ENCODE assay signal across 1 cellular context in the genomic region with DNA sequence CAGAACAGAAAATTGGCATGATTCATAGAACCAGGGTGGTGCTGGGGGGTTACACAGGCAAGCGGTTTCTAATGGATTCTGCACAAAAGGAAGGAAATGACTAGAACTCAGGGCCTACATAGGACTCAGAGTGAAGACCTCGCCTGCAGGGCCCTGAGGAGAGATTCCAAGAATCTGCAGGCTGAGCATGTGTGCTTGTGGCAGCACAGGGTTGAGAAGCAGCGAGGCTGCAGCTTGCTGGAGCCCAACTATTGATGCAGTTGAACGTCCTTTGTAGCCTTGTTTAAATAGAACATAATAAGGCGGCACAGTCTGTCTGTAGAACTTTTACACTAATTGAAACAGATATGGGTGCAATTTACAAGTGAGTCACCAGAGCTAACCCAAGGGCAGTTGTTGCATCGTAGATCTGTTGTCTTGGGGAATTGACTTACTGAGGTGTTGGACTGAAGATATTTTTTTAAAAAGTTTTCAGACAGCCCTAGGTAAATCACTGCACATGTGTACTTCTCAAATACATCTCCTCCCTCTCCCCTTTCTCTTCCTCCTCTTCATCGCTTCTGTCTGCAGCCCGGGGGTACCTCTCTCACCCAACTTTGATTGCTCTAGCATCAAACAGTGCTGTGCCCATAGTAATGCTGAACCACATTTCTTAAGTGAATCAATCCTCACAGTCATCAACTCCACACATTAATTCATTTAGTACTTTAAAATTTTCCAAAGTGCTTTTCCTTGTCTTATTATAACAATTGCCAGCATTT.
A peak's percentile ranks its signal among the peaks of the same experiment; 100 is the strongest.
TF ChIP-seq lines count a peak whose summit lies in the region.

No MANE protein-coding gene starts in this region.

TF ChIP-seq in HEK293, 187 proteins besides CTCF, POLR2A, EP300 and RAD21:
- TF ChIP-seq, protein P1, sequence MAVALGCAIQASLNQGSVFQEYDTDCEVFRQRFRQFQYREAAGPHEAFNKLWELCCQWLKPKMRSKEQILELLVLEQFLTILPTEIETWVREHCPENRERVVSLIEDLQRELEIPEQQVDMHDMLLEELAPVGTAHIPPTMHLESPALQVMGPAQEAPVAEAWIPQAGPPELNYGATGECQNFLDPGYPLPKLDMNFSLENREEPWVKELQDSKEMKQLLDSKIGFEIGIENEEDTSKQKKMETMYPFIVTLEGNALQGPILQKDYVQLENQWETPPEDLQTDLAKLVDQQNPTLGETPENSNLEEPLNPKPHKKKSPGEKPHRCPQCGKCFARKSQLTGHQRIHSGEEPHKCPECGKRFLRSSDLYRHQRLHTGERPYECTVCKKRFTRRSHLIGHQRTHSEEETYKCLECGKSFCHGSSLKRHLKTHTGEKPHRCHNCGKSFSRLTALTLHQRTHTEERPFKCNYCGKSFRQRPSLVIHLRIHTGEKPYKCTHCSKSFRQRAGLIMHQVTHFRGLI (tag by site-specific recombination; IDR thresholded peaks at IDR 0.05) = peak; percentile 89; the same call in 1 of the 2 replicates
- TF ChIP-seq, protein P2, sequence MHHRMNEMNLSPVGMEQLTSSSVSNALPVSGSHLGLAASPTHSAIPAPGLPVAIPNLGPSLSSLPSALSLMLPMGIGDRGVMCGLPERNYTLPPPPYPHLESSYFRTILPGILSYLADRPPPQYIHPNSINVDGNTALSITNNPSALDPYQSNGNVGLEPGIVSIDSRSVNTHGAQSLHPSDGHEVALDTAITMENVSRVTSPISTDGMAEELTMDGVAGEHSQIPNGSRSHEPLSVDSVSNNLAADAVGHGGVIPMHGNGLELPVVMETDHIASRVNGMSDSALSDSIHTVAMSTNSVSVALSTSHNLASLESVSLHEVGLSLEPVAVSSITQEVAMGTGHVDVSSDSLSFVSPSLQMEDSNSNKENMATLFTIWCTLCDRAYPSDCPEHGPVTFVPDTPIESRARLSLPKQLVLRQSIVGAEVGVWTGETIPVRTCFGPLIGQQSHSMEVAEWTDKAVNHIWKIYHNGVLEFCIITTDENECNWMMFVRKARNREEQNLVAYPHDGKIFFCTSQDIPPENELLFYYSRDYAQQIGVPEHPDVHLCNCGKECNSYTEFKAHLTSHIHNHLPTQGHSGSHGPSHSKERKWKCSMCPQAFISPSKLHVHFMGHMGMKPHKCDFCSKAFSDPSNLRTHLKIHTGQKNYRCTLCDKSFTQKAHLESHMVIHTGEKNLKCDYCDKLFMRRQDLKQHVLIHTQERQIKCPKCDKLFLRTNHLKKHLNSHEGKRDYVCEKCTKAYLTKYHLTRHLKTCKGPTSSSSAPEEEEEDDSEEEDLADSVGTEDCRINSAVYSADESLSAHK (tag by site-specific recombination; IDR thresholded peaks at IDR 0.05) = 0 out of 2 replicates have a peak, but pooled peaks have one; percentile 37
- no peak for TF ChIP-seq IKZF3 (tag by site-specific recombination; IDR thresholded peaks at IDR 0.05)
- TF ChIP-seq, protein P3, sequence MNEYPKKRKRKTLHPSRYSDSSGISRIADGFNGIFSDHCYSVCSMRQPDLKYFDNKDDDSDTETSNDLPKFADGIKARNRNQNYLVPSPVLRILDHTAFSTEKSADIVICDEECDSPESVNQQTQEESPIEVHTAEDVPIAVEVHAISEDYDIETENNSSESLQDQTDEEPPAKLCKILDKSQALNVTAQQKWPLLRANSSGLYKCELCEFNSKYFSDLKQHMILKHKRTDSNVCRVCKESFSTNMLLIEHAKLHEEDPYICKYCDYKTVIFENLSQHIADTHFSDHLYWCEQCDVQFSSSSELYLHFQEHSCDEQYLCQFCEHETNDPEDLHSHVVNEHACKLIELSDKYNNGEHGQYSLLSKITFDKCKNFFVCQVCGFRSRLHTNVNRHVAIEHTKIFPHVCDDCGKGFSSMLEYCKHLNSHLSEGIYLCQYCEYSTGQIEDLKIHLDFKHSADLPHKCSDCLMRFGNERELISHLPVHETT (tag by site-specific recombination; IDR thresholded peaks at IDR 0.05) = peak; percentile 13; the same call in 1 of the 2 replicates
- TF ChIP-seq, protein P4, sequence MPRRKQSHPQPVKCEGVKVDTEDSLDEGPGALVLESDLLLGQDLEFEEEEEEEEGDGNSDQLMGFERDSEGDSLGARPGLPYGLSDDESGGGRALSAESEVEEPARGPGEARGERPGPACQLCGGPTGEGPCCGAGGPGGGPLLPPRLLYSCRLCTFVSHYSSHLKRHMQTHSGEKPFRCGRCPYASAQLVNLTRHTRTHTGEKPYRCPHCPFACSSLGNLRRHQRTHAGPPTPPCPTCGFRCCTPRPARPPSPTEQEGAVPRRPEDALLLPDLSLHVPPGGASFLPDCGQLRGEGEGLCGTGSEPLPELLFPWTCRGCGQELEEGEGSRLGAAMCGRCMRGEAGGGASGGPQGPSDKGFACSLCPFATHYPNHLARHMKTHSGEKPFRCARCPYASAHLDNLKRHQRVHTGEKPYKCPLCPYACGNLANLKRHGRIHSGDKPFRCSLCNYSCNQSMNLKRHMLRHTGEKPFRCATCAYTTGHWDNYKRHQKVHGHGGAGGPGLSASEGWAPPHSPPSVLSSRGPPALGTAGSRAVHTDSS (tag by site-specific recombination; IDR thresholded peaks at IDR 0.05) = peak; percentile 33; the same call in 1 of the 2 replicates
- TF ChIP-seq ZNF600 (tag by site-specific recombination; IDR thresholded peaks at IDR 0.05) = peak; percentile 60; the same call in 1 of the 2 replicates
- TF ChIP-seq ZNF416 (tag by site-specific recombination; IDR thresholded peaks at IDR 0.05) = no peak
- TF ChIP-seq ZNF2 (tag by site-specific recombination; IDR thresholded peaks at IDR 0.05) = 0 out of 2 replicates have a peak, but pooled peaks have one; percentile 12
- TF ChIP-seq, protein P5, sequence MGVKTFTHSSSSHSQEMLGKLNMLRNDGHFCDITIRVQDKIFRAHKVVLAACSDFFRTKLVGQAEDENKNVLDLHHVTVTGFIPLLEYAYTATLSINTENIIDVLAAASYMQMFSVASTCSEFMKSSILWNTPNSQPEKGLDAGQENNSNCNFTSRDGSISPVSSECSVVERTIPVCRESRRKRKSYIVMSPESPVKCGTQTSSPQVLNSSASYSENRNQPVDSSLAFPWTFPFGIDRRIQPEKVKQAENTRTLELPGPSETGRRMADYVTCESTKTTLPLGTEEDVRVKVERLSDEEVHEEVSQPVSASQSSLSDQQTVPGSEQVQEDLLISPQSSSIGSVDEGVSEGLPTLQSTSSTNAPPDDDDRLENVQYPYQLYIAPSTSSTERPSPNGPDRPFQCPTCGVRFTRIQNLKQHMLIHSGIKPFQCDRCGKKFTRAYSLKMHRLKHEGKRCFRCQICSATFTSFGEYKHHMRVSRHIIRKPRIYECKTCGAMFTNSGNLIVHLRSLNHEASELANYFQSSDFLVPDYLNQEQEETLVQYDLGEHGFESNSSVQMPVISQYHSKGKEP (tag by site-specific recombination; IDR thresholded peaks at IDR 0.05) = peak; percentile 94
- no peak for TF ChIP-seq SP3 (tag by site-specific recombination; IDR thresholded peaks at IDR 0.05)
- TF ChIP-seq ZNF660 (tag by site-specific recombination; IDR thresholded peaks at IDR 0.05) = peak; percentile 69; the same call in 1 of the 2 replicates
- no peak for TF ChIP-seq ZNF585B (tag by site-specific recombination; IDR thresholded peaks at IDR 0.05)
- TF ChIP-seq SCRT2 (tag by site-specific recombination; IDR thresholded peaks at IDR 0.05) = peak; percentile 61; the same call in 1 of the 2 replicates
- 0 out of 2 replicates have a peak, but pooled peaks have one; percentile 14 for TF ChIP-seq KLF10 (tag by site-specific recombination; IDR thresholded peaks at IDR 0.05)
- TF ChIP-seq, protein P6, sequence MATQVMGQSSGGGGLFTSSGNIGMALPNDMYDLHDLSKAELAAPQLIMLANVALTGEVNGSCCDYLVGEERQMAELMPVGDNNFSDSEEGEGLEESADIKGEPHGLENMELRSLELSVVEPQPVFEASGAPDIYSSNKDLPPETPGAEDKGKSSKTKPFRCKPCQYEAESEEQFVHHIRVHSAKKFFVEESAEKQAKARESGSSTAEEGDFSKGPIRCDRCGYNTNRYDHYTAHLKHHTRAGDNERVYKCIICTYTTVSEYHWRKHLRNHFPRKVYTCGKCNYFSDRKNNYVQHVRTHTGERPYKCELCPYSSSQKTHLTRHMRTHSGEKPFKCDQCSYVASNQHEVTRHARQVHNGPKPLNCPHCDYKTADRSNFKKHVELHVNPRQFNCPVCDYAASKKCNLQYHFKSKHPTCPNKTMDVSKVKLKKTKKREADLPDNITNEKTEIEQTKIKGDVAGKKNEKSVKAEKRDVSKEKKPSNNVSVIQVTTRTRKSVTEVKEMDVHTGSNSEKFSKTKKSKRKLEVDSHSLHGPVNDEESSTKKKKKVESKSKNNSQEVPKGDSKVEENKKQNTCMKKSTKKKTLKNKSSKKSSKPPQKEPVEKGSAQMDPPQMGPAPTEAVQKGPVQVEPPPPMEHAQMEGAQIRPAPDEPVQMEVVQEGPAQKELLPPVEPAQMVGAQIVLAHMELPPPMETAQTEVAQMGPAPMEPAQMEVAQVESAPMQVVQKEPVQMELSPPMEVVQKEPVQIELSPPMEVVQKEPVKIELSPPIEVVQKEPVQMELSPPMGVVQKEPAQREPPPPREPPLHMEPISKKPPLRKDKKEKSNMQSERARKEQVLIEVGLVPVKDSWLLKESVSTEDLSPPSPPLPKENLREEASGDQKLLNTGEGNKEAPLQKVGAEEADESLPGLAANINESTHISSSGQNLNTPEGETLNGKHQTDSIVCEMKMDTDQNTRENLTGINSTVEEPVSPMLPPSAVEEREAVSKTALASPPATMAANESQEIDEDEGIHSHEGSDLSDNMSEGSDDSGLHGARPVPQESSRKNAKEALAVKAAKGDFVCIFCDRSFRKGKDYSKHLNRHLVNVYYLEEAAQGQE (tag by site-specific recombination; IDR thresholded peaks at IDR 0.05) = peak; percentile 46; the same call in 1 of the 2 replicates
- TF ChIP-seq ZNF664 (tag by site-specific recombination; IDR thresholded peaks at IDR 0.05) = peak; percentile 43; the same call in 1 of the 2 replicates
- 0 out of 2 replicates have a peak, but pooled peaks have one; percentile 29 for TF ChIP-seq ZNF76 (tag by site-specific recombination; IDR thresholded peaks at IDR 0.05; ENCODE audit: borderline replicate concordance, low read depth)
